8 cellular contexts compared by ENCODE assay signal in genomic region chr3:155805802-155806618, GRCh38. TPM values are rescaled to one million over a fixed set of nuclear protein-coding genes. Genes with fewer than 3 reads are reported as not detected.
DNase-seq lines count a peak whose midpoint lies in the region; TF ChIP-seq lines count a peak whose summit lies in the region.

C3orf33 (minus strand) TSS chr3:155806278; CDS start chr3:155806252, 26 bp downstream.

- no peaks in the 10 kb centered on the region for H3K9me3 ChIP-seq in adipocyte (ENCODE audit: control insufficient read depth, low read length)
- H3K9me3 ChIP-seq in right atrium auricular region: no peaks in the 10 kb centered on the region
- H3K9me3 ChIP-seq in uterus: no peaks in the 10 kb centered on the region

- H3K9ac ChIP-seq in adipocyte (ENCODE audit: low read length): peak within 1 kb of the TSS; percentile 91

- peak within 1 kb of the TSS; percentile 86 for H3K27ac Mint-ChIP-seq in HFFc6

- no peaks in the 10 kb centered on the region; the same call in none of the 2 replicates for H3K27me3 Mint-ChIP-seq in HFFc6 (ENCODE audit: insufficient read depth)

- peaks cover 6% of the 10 kb centered on the region for H3K36me3 ChIP-seq in adipocyte (ENCODE audit: control insufficient read depth, insufficient read depth, low read length, severe bottlenecking)
- H3K36me3 ChIP-seq in right atrium auricular region: no peaks in the 10 kb centered on the region
- no peaks in the 10 kb centered on the region for H3K36me3 ChIP-seq in uterus

- H3K27me3 ChIP-seq in adipocyte (replicated peaks; ENCODE audit: control insufficient read depth, insufficient read depth, low read length): no peaks in the 10 kb centered on the region
- H3K27me3 ChIP-seq in right atrium auricular region: no peaks in the 10 kb centered on the region
- H3K27me3 ChIP-seq in uterus: no peaks in the 10 kb centered on the region

- DNase-seq in HFFc6: peak; percentile 24
- peak; percentile 46 for DNase-seq in MV-4-11 (lab: John Stamatoyannopoulos, UW)
- DNase-seq in SW 1271 (lab: John Stamatoyannopoulos, UW): peak; percentile 27 to 69
- peak; percentile 88 for DNase-seq in adipocyte (ENCODE audit: low read depth)
- DNase-seq in right atrium auricular region (ENCODE audit: low spot score): peak; percentile 70
- DNase-seq in putamen (ENCODE audit: low spot score): peak; percentile 78
- DNase-seq in uterus: peak; percentile 38 to 62

- no peaks in the 10 kb centered on the region for H3K9me3 Mint-ChIP-seq in HFFc6

- H3K27ac ChIP-seq in right atrium auricular region: peak within 1 kb of the TSS; percentile 86 to 93
- peak within 1 kb of the TSS; percentile 75 to 85 for H3K27ac ChIP-seq in uterus

- H3K4me3 Mint-ChIP-seq in HFFc6: peak within 1 kb of the TSS; percentile 90

- intact Hi-C loops in uterus (cut with DNase I; ENCODE audit: low total_unique reads): loop anchor here (10.0 kb wide), 1 partner anchor 69 kb away; the partner anchor contains the start of gene GMPS

- TF ChIP-seq POLR2A in uterus (IDR thresholded peaks at IDR 0.05): peak in 1 of 2 donors; percentile 38

- peaks cover 4% of the 10 kb centered on the region; the same call in 1 of the 2 replicates for H3K36me3 Mint-ChIP-seq in HFFc6 (ENCODE audit: low read depth)

- H3K4me3 ChIP-seq in adipocyte (ENCODE audit: low read length): peak within 1 kb of the TSS; percentile 86
- H3K4me3 ChIP-seq in right atrium auricular region: peak within 1 kb of the TSS; percentile 71 to 85
- H3K4me3 ChIP-seq in uterus: peak within 1 kb of the TSS; percentile 70 to 79

- TF ChIP-seq CTCF in GM12872 (IDR thresholded peaks at IDR 0.05; ENCODE audit: insufficient read depth, low read depth, low read length) (peak; percentile 78), HFFc6 (IDR thresholded peaks at IDR 0.05) (peak; percentile 94), right atrium auricular region (IDR thresholded peaks at IDR 0.05) (peak; percentile 85 to 94), uterus (IDR thresholded peaks at IDR 0.05) (peak; percentile 62 to 95 (median 82))

- peaks cover 24% of the 10 kb centered on the region for H3K4me1 Mint-ChIP-seq in HFFc6 (ENCODE audit: low read depth)

- H3K4me1 ChIP-seq in adipocyte (ENCODE audit: control insufficient read depth, insufficient read depth, low read length) (peaks cover 3% of the 10 kb centered on the region), right atrium auricular region (peaks cover 0 to 6% of the 10 kb centered on the region in 2 donors), uterus (no peaks in the 10 kb centered on the region)

RNA-seq across cellular contexts. Expression of gene C3orf33, which starts in this region (rescaled TPM):
- 1 to 10 TPM; 3.3 to 4.5 (median 3.6) TPM for total RNA-seq in HFFc6 (2021; fragmentation: NEBNext Ultra II Directional; extraction: Animal tissue kit (Norgen Biotek cat#: 25700))
- total RNA-seq in right atrium auricular region (1 to 10 TPM; 5.3 to 9.4 TPM), uterus (1 to 10 TPM in 3 of 4 donors, under 1 TPM in 1; 0.88 to 9.0 (median 2.7) TPM)

Comparison
In these comparisons a context has a peak if more than half of its experiments do, and no peak if none do; other contexts are left out.
1. Peak in every context shown above with its lines: DNase-seq, H3K4me3 ChIP-seq and H3K27ac ChIP-seq.
2. DNase-seq: peak in every context shown above with its lines; median percentile 88 in adipocyte; 78 in putamen; 70 in right atrium auricular region; 50 in uterus; 48 in SW 1271; 46 in MV-4-11; 24 in HFFc6.